Comparison of ENCODE assay signal across 8 cellular contexts in the genomic region with DNA sequence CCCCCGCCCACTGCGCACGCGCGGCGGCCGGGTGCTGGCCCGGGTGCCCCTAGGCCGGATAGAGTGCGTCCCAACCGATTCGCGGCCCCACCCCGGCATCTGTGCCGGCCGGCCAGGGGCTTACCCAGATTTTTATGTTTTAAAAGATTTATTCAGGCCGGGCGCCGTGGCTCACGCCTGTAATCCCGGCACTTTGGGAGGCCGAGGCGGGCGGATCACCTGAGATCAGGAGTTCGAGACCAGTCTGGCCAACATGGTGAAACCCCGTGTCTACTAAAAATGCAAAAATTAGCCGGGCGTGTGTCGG. TPM values are rescaled to one million over a fixed set of nuclear protein-coding genes. Genes with fewer than 3 reads are reported as not detected.
DNase-seq lines count a peak whose midpoint lies in the region; ATAC-seq, FAIRE-seq and TF ChIP-seq lines count a peak whose summit lies in the region.
"Not testable (repeated sequence)": the region's sequence is repeated elsewhere in the genome, so short reads cannot be mapped to it uniquely, and the experiment has no call there.

No MANE protein-coding gene starts in this region.

- TF ChIP-seq RAD21 in SK-N-SH (IDR thresholded peaks at IDR 0.05; ENCODE audit: low read length); K562 (CRISPR knock-in tag; conservative IDR thresholded peaks at IDR 0.05 in 1 of 2, IDR thresholded peaks at IDR 0.05 in 1 of 2): not testable (repeated sequence)

- TF ChIP-seq POLR2A in K562 (conservative IDR thresholded peaks at IDR 0.05); heart left ventricle (IDR thresholded peaks at IDR 0.05): not testable (repeated sequence)

- in situ Hi-C loops in K562 (cut with MboI) = not testable (repeated sequence)

- TF ChIP-seq CTCF in AG04449 (IDR thresholded peaks at IDR 0.05; ENCODE audit: insufficient read depth, low read length, missing control alignments); SK-N-SH (IDR thresholded peaks at IDR 0.05); K562 (IDR thresholded peaks at IDR 0.05 in 2 of 3, conservative IDR thresholded peaks at IDR 0.05 in 1 of 3; ENCODE audit: insufficient read depth in 2 of 3, low read depth in 1 of 3, low read length in 3 of 3); heart left ventricle (IDR thresholded peaks at IDR 0.05): not testable (repeated sequence)

- not testable (repeated sequence) for H3K9me2 ChIP-seq in SK-N-SH

- intact Hi-C loops in K562 (cut with micrococcal nuclease); heart left ventricle (cut with DNase I): not testable (repeated sequence)

- no CpG with 5 or more reads among the region's 29 CpGs for WGBS in SK-N-SH (ENCODE audit: low lambda C conversion rate)
- WGBS in K562 (ENCODE audit: insufficient coverage, low coverage, missing lambda C conversion rate) = no CpG with 5 or more reads among the region's 29 CpGs
- WGBS in heart left ventricle, 4 donors = 2% methylated on average over 9 of the region's 29 CpGs; no CpG with 5 or more reads in 3 of the 4 donors

- H2AFZ ChIP-seq in SK-N-SH (ENCODE audit: low read depth); K562 (ENCODE audit: low read depth, low read length): not testable (repeated sequence)

- POLR2A ChIA-PET in AG04449 (lab: Yijun Ruan, JAX); SK-N-SH (lab: Yijun Ruan, JAX); K562 (lab: Yijun Ruan, JAX): not testable (repeated sequence)

- H3K27me3 ChIP-seq in SK-N-SH (ENCODE audit: insufficient read depth); K562 (ENCODE audit: control insufficient read depth in 2 of 2, insufficient read depth in 2 of 2, low read length in 2 of 2); heart left ventricle: not testable (repeated sequence)

- H3K9me1 ChIP-seq in K562 (ENCODE audit: control insufficient read depth, insufficient read depth, low read length) = not testable (repeated sequence)

- peak overlapping the region; percentile 68; the same call in 1 of the 2 replicates for H3K9ac ChIP-seq in SK-N-SH
- H3K9ac ChIP-seq in K562 (ENCODE audit: insufficient read depth in 1 of 2, low read depth in 2 of 2, low read length in 2 of 2) = not testable (repeated sequence)

- H3K4me1 ChIP-seq in SK-N-SH (ENCODE audit: control insufficient read depth in 1 of 2, insufficient read depth in 2 of 2, low read depth in 1 of 2, low read length in 1 of 2); K562 (replicated peaks in 1 of 2; ENCODE audit: control insufficient read depth in 2 of 2, insufficient read depth in 2 of 2, low read length in 2 of 2); heart left ventricle: not testable (repeated sequence)

- CTCF ChIA-PET in AG04449 (lab: Yijun Ruan, JAX); SK-N-SH (lab: Yijun Ruan, JAX); K562 (lab: Yijun Ruan, JAX; ENCODE audit: low intra/inter-chr PET ratio): not testable (repeated sequence)

- not testable (repeated sequence) for H4K20me1 ChIP-seq in SK-N-SH (ENCODE audit: insufficient read depth); K562 (replicated peaks; ENCODE audit: control insufficient read depth, insufficient read depth, low read length)

- not testable (repeated sequence) for BruUV-seq in K562 (replicated peaks; lab: Mats Ljungman, UMichigan)

- not testable (repeated sequence) for H3K79me2 ChIP-seq in SK-N-SH (ENCODE audit: insufficient read depth); K562 (ENCODE audit: control insufficient read depth, insufficient read depth, low read length)

- H3K36me3 ChIP-seq in SK-N-SH (replicated peaks in 1 of 2; ENCODE audit: control insufficient read depth in 1 of 2, insufficient read depth in 2 of 2, low read length in 1 of 2); K562 (ENCODE audit: control insufficient read depth, insufficient read depth, low read length); heart left ventricle: not testable (repeated sequence)

- H3K4me3 ChIP-seq in AG04449 (ENCODE audit: low read depth, low read length) (peak overlapping the region; percentile 42), SK-N-SH (ENCODE audit: low read depth in 2 of 2, low read length in 1 of 2) (peak overlapping the region in 1 of 2 experiments; percentile 43; a peak in 2 of 4 replicates), K562 (peak overlapping the region; percentile 37; the same call in 1 of the 2 replicates), heart left ventricle (peak overlapping the region in 4 of 12 donors; percentile 23 to 53 (median 36)), skin epidermis (peak overlapping the region in 5 of 7 experiments; percentile 16 to 48 (median 40))

- not testable (repeated sequence) for FAIRE-seq in K562 (lab: Jason Lieb, UNC)

- not testable (repeated sequence) for H3F3A ChIP-seq in SK-N-SH (replicated peaks; ENCODE audit: insufficient read depth)

- not testable (repeated sequence) for H3K4me2 ChIP-seq in SK-N-SH; K562 (ENCODE audit: insufficient read depth, low read length)

- H3K27ac ChIP-seq in SK-N-SH (ENCODE audit: low read depth in 2 of 2, low read length in 1 of 2); K562 (ENCODE audit: extremely low read depth, low read depth, low read length): not testable (repeated sequence)
- peak overlapping the region in 1 of 12 donors; percentile 64 for H3K27ac ChIP-seq in heart left ventricle
- peak overlapping the region in 4 of 21 experiments; percentile 30 to 79 (median 44) for H3K27ac ChIP-seq in skin epidermis

- not testable (repeated sequence) for DNase-seq in AG04449 (ENCODE audit: low read depth, low spot score); SK-N-SH; K562 (ENCODE audit: extremely low read depth in 1 of 4, low spot score in 3 of 4); heart left ventricle

- not testable (repeated sequence) for TF ChIP-seq EP300 in SK-N-SH (IDR thresholded peaks at IDR 0.05; ENCODE audit: borderline replicate concordance in 1 of 2, low read depth in 1 of 2, low read length in 1 of 2); K562 (IDR thresholded peaks at IDR 0.05; ENCODE audit: low read length)

- not testable (repeated sequence) for H3K9me3 ChIP-seq in SK-N-SH; K562 (replicated peaks; ENCODE audit: control insufficient read depth, insufficient read depth, low read depth, low read length); heart left ventricle

- ATAC-seq in GM19372 (IDR thresholded peaks at IDR 0.05; ENCODE audit: low read depth, unreplicated experiment) = peak; percentile 61
- ATAC-seq in HG02623 (IDR thresholded peaks at IDR 0.05; ENCODE audit: unreplicated experiment) = peak; percentile 41
- ATAC-seq in HG03439 (IDR thresholded peaks at IDR 0.05; ENCODE audit: unreplicated experiment) = peak; percentile 63
- ATAC-seq in K562 = peak; percentile 89
- peak in 3 of 4 donors; percentile 85 to 93 (median 90) for ATAC-seq in heart left ventricle

RNA-seq across cellular contexts. Expression of gene TRIM73, which starts 35.9 kb away (rescaled TPM):
- polyA plus RNA-seq in SK-N-SH (2012; rRNA removed) (1.3 and 1.6 TPM in 2 replicates), K562 (2011; rRNA removed) (0.30 TPM in 1 of 2 replicates, not detected in the other), K562 (2014; fragmentation: Illumina TruSeq; extraction: Trizol) (0.15 TPM in 1 of 2 replicates, not detected in the other), K562 (2014; fragmentation: Nextera tagmentation; extraction: Ambion mirVana) (not detected), K562 (2014; rRNA removed) (0.28 and 0.90 TPM in 2 replicates), heart left ventricle (1 to 10 TPM in 1 of 2 donors, under 1 TPM in 1; 0.55 to 1.4 TPM)
- 0.24 and 0.42 TPM in 2 replicates for polyA plus RNA-seq in SK-N-SH (2012; cell fraction: cytosol; rRNA removed)
- polyA plus RNA-seq in SK-N-SH (2012; cell fraction: nucleus; rRNA removed) = 16.2 and 22.1 TPM in 2 replicates
- total RNA-seq in K562 (2011; cell fraction: chromatin; rRNA removed; ENCODE audit: low replicate concordance) = 1.1 and 4.1 TPM in 2 replicates
- total RNA-seq in K562 (2011; cell fraction: nucleolus; rRNA removed) = 2.1 and 3.0 TPM in 2 replicates
- total RNA-seq in K562 (2011; cell fraction: nucleoplasm; rRNA removed) = 1.9 and 2.1 TPM in 2 replicates
- total RNA-seq in K562 (2014; rRNA removed) (0.64 and 1.2 TPM in 2 replicates), K562 (2014; rRNA removed; fragmentation: Illumina TruSeq; extraction: Trizol) (0.04 TPM in 1 of 2 replicates, not detected in the other), K562 (2015; rRNA removed; fragmentation: Illumina TruSeq; extraction: Trizol) (0.41 and 0.80 TPM in 2 replicates), K562 (2021) (1.2 and 1.4 TPM in 2 replicates), heart left ventricle (1 to 10 TPM in 5 of 9 donors, under 1 TPM in 4; 0.25 to 1.7 (median 1.1) TPM)
- 0.03 and 0.42 TPM in 2 replicates for polyA plus RNA-seq in K562 (2011; cell fraction: cytosol; rRNA removed)
- 1.8 and 4.8 TPM in 2 replicates for polyA plus RNA-seq in K562 (2011; cell fraction: nucleus; rRNA removed)
- 0.52 and 4.5 TPM in 2 replicates for polyA plus RNA-seq in K562 (2012)
- polyA minus RNA-seq in K562 (2011; rRNA and poly(A)+ RNA removed) = 0.14 TPM in 1 of 2 replicates, not detected in the other
- polyA minus RNA-seq in K562 (2011; cell fraction: cytosol; rRNA and poly(A)+ RNA removed) = not detected in 2 replicates
- 0.40 and 0.44 TPM in 2 replicates for polyA minus RNA-seq in K562 (2011; cell fraction: nucleus; rRNA and poly(A)+ RNA removed)
